15 cellular contexts compared by ENCODE assay signal in genomic region chr2:46390901-46391395, GRCh38.
DNase-seq lines count a peak whose midpoint lies in the region; ATAC-seq, FAIRE-seq and TF ChIP-seq lines count a peak whose summit lies in the region.
"Had no signal": no experiment of that assay in that cellular context is flagged by ENCODE, and none has a peak within 500 bp of the region (broad histone marks: within the 10 kb centered on the region; RNA-seq: fewer than 3 reads in every experiment).

No MANE protein-coding gene starts in this region.

- H3K79me2 ChIP-seq in H9 (ENCODE audit: insufficient read depth, low read length) (no peaks in the 10 kb centered on the region), trophoblast cell (ENCODE audit: control insufficient read depth, insufficient read depth, low read length, poor library complexity) (peaks cover 2% of the 10 kb centered on the region)

- H3K27ac Mint-ChIP-seq in H9 (no peak overlapping the region), endodermal cell (no peak overlapping the region)
- H3K27ac Mint-ChIP-seq in activated CD4-positive, alpha-beta memory T cell treated with anti-CD3 and anti-CD28 coated beads, Interleukin-2, amount 10 ng/mL, durations not matched to agents 7 days and 5 days, result no peak overlapping the region
- H3K27ac Mint-ChIP-seq: CD8-positive, alpha-beta memory T cell had no signal

- no peak for TF ChIP-seq RAD21 in A549 (conservative IDR thresholded peaks at IDR 0.05 in 1 of 2, IDR thresholded peaks at IDR 0.05 in 1 of 2)

- H3K18ac ChIP-seq in H9 (ENCODE audit: insufficient read length, low read depth, low read length), result no peak overlapping the region
- H3K18ac ChIP-seq in trophoblast cell (ENCODE audit: low read length), result no peak overlapping the region

- no peaks in the 10 kb centered on the region for H4K20me1 ChIP-seq in H9 (ENCODE audit: control insufficient read depth, insufficient read depth, insufficient read length)

- H3K36me3 ChIP-seq in endodermal cell (ENCODE audit: control insufficient read depth, insufficient read depth, low read length), result no peaks in the 10 kb centered on the region
- peaks cover 15 to 25% of the 10 kb centered on the region in 2 experiments for H3K36me3 ChIP-seq in trophoblast cell (ENCODE audit: control insufficient read depth in 1 of 2, insufficient read depth in 2 of 2, low read length in 2 of 2)
- no peaks in the 10 kb centered on the region for H3K36me3 ChIP-seq in H7 (replicated peaks; ENCODE audit: control insufficient read depth, insufficient read depth, low read length)

- no peak overlapping the region for H4K5ac ChIP-seq in H9 (ENCODE audit: insufficient read length, low read depth, low read length)

- H3K79me1 ChIP-seq in H9 (ENCODE audit: insufficient read depth, low read depth, low read length, poor library complexity, severe bottlenecking) (no peaks in the 10 kb centered on the region), trophoblast cell (ENCODE audit: low read length) (peaks cover 19% of the 10 kb centered on the region)

- H3T11ph ChIP-seq in H9 (ENCODE audit: low read length), result no peak overlapping the region

- ATAC-seq in A549, result no peak
- ATAC-seq: HCT116 had no signal

- no peak for FAIRE-seq in A549 (lab: Jason Lieb, UNC)
- FAIRE-seq: A204.1, GM12892 had no signal

- H3K4me3 Mint-ChIP-seq in H9 (no peak overlapping the region), endodermal cell (no peak overlapping the region)
- no peak overlapping the region for H3K4me3 Mint-ChIP-seq in activated CD4-positive, alpha-beta memory T cell treated with anti-CD3 and anti-CD28 coated beads, Interleukin-2, amount 10 ng/mL, durations not matched to agents 7 days and 5 days
- H3K4me3 Mint-ChIP-seq: CD8-positive, alpha-beta memory T cell had no signal

- no peak overlapping the region for H3K56ac ChIP-seq in H9 (ENCODE audit: insufficient read length, low read depth, low read length)

- H3K4me2 ChIP-seq in A549, result no peak overlapping the region
- no peak overlapping the region for H3K4me2 ChIP-seq in H9 (ENCODE audit: insufficient read depth, insufficient read length, low read length)
- H3K4me2 ChIP-seq in trophoblast cell (ENCODE audit: low read length), result no peak overlapping the region

- 92% methylated on average over 7 of the region's 7 CpGs for WGBS in A549 (ENCODE audit: missing lambda C conversion rate)
- WGBS in H9 (ENCODE audit: extremely low coverage, insufficient read length, low lambda C conversion rate), result no CpG with 5 or more reads among the region's 7 CpGs
- 93 to 100% methylated on average over 2 to 7 of the region's 7 CpGs for WGBS in endodermal cell (ENCODE audit: insufficient coverage in 1 of 2, insufficient read length in 1 of 2), 2 experiments
- WGBS in trophoblast cell (ENCODE audit: extremely low coverage, insufficient coverage, insufficient read length), result 100% methylated on average over 2 of the region's 7 CpGs

- H3K4me1 ChIP-seq in A549, result peaks cover 14% of the 10 kb centered on the region
- no peaks in the 10 kb centered on the region for H3K4me1 ChIP-seq in H9 (ENCODE audit: insufficient read depth, low read length)
- H3K4me1 ChIP-seq in endodermal cell (ENCODE audit: control insufficient read depth, insufficient read depth, low read length), result no peaks in the 10 kb centered on the region
- H3K4me1 ChIP-seq in trophoblast cell (ENCODE audit: control insufficient read depth in 1 of 2, insufficient read depth in 2 of 2, low read length in 2 of 2), result peaks cover 10 to 34% of the 10 kb centered on the region in 2 experiments
- H3K4me1 ChIP-seq: Caco-2 had no signal

- no peaks in the 10 kb centered on the region; the same call in none of the 2 replicates for H3K27me3 Mint-ChIP-seq in H9 (ENCODE audit: low read depth)
- H3K27me3 Mint-ChIP-seq in endodermal cell (ENCODE audit: insufficient read depth), result no peaks in the 10 kb centered on the region
- peaks cover 3% of the 10 kb centered on the region for H3K27me3 Mint-ChIP-seq in activated CD4-positive, alpha-beta memory T cell treated with anti-CD3 and anti-CD28 coated beads, Interleukin-2, amount 10 ng/mL, durations not matched to agents 7 days and 5 days

- no peak for DNase-seq in A549 (ENCODE audit: low read depth in 1 of 2, low spot score in 1 of 2)
- peak; percentile 17 for DNase-seq in H9
- DNase-seq in endodermal cell, result peak; percentile 73
- peak in 1 of 2 donors; percentile 51 for DNase-seq in trophoblast cell
- DNase-seq in OCI-M2 (lab: John Stamatoyannopoulos, UW; ENCODE audit: unreplicated experiment), result no peak
- DNase-seq in activated CD4-positive, alpha-beta memory T cell treated with anti-CD3 and anti-CD28 coated beads, Interleukin-2, amount 10 ng/mL, durations not matched to agents 7 days and 5 days, result no peak
- DNase-seq in H7, result no peak
- DNase-seq: Caco-2; CD8-positive, alpha-beta memory T cell; DND-41; GDM1; GOT3 had no signal

- H2BK12ac ChIP-seq in H9 (ENCODE audit: insufficient read length, low read depth, low read length) (no peak overlapping the region), trophoblast cell (ENCODE audit: low read length) (no peak overlapping the region)

- H2BK120ac ChIP-seq in H9 (ENCODE audit: low read depth, low read length, poor library complexity, severe bottlenecking) (no peak overlapping the region), trophoblast cell (ENCODE audit: insufficient read depth, low read length, poor library complexity) (no peak overlapping the region)

- H4K8ac ChIP-seq in H9 (replicated peaks; ENCODE audit: insufficient read length, low read depth, low read length), result no peak overlapping the region
- no peak overlapping the region for H4K8ac ChIP-seq in trophoblast cell (ENCODE audit: low read depth, low read length)

- no peak overlapping the region for H2BK15ac ChIP-seq in H9 (ENCODE audit: low read depth, low read length)

- H3K9me3 ChIP-seq in A549 (no peaks in the 10 kb centered on the region), H9 (ENCODE audit: control insufficient read depth, low read depth, low read length) (no peaks in the 10 kb centered on the region), endodermal cell (ENCODE audit: control insufficient read depth, low read length) (no peaks in the 10 kb centered on the region), trophoblast cell (ENCODE audit: insufficient read depth, low read depth, low read length) (no peaks in the 10 kb centered on the region)
- H3K9me3 ChIP-seq: Caco-2 had no signal

- TF ChIP-seq POLR2A in A549 (IDR thresholded peaks at IDR 0.05; ENCODE audit: low read length), result no peak

- H3K9ac ChIP-seq in H9 (ENCODE audit: extremely low read depth, insufficient read length, low read length) (no peak overlapping the region), endodermal cell (ENCODE audit: extremely low read depth, low read length, poor library complexity, severe bottlenecking) (no peak overlapping the region), trophoblast cell (ENCODE audit: low read length) (no peak overlapping the region)

- H3K4me1 Mint-ChIP-seq in H9 (peaks cover 0 to 3% of the 10 kb centered on the region in 2 experiments; a peak in 1 of 4 replicates), endodermal cell (peaks cover 3% of the 10 kb centered on the region)
- H3K4me1 Mint-ChIP-seq in activated CD4-positive, alpha-beta memory T cell treated with anti-CD3 and anti-CD28 coated beads, Interleukin-2, amount 10 ng/mL, durations not matched to agents 7 days and 5 days, result peaks cover 18% of the 10 kb centered on the region

- H3K27me3 ChIP-seq in H9 (ENCODE audit: insufficient read depth, low read length) (no peaks in the 10 kb centered on the region), endodermal cell (ENCODE audit: control insufficient read depth, insufficient read depth, low read length, poor library complexity, severe bottlenecking) (no peaks in the 10 kb centered on the region), trophoblast cell (ENCODE audit: insufficient read depth, low read length) (no peaks in the 10 kb centered on the region), H7 (ENCODE audit: control insufficient read depth, insufficient read depth, low read length) (no peaks in the 10 kb centered on the region)

- no peak overlapping the region for H3K27ac ChIP-seq in A549
- no peak overlapping the region for H3K27ac ChIP-seq in H9 (ENCODE audit: insufficient read length, low read depth, low read length)
- H3K27ac ChIP-seq in endodermal cell (ENCODE audit: low read depth, low read length), result no peak overlapping the region
- peak overlapping the region; percentile 1 for H3K27ac ChIP-seq in trophoblast cell (ENCODE audit: low read depth, low read length)

- H2AK5ac ChIP-seq in H9 (ENCODE audit: insufficient read length, low read length) (no peak overlapping the region), trophoblast cell (ENCODE audit: low read length) (no peak overlapping the region)

- H2BK5ac ChIP-seq in H9 (ENCODE audit: insufficient read length, low read length), result no peak overlapping the region
- no peak overlapping the region for H2BK5ac ChIP-seq in trophoblast cell (ENCODE audit: low read depth, low read length, poor library complexity)

- POLR2A ChIA-PET in A549 (lab: Yijun Ruan, JAX), result no interaction called here
- POLR2A ChIA-PET in activated CD4-positive, alpha-beta memory T cell treated with anti-CD3 and anti-CD28 coated beads, Interleukin-2, amount 10 ng/mL, durations not matched to agents 7 days and 5 days (lab: Charles Lee), result no interaction called here

- H3K4me3 ChIP-seq in A549, result no peak overlapping the region
- H3K4me3 ChIP-seq in endodermal cell (ENCODE audit: low read length), result no peak overlapping the region
- no peak overlapping the region for H3K4me3 ChIP-seq in trophoblast cell (ENCODE audit: low read depth, low read length)
- H3K4me3 ChIP-seq in H7 (ENCODE audit: insufficient read depth, low read depth, low read length), result no peak overlapping the region

- no peaks in the 10 kb centered on the region for H3K23me2 ChIP-seq in H9 (ENCODE audit: insufficient read length, low read depth, low read length, poor library complexity, severe bottlenecking)

- H3K9me3 Mint-ChIP-seq in H9 (no peaks in the 10 kb centered on the region), endodermal cell (no peaks in the 10 kb centered on the region)
- H3K9me3 Mint-ChIP-seq in activated CD4-positive, alpha-beta memory T cell treated with anti-CD3 and anti-CD28 coated beads, Interleukin-2, amount 10 ng/mL, durations not matched to agents 7 days and 5 days, result no peaks in the 10 kb centered on the region
- H3K9me3 Mint-ChIP-seq: CD8-positive, alpha-beta memory T cell had no signal

- no peak overlapping the region for H2BK20ac ChIP-seq in H9 (ENCODE audit: low read depth, low read length, poor library complexity, severe bottlenecking)

- TF ChIP-seq CTCF in A549 (IDR thresholded peaks at IDR 0.05) (no peak), H9 (conservative IDR thresholded peaks at IDR 0.05) (no peak), endodermal cell (conservative IDR thresholded peaks at IDR 0.05) (no peak)

- CTCF ChIA-PET in A549 (lab: Yijun Ruan, JAX), result interaction anchor here (0.6 to 0.7 kb wide), 2 partner anchors 20 to 73 kb away, joined by 3 read pairs; no protein-coding TSS in a partner anchor
- CTCF ChIA-PET in activated CD4-positive, alpha-beta memory T cell treated with anti-CD3 and anti-CD28 coated beads, Interleukin-2, amount 10 ng/mL, durations not matched to agents 7 days and 5 days (lab: Charles Lee), result no interaction called here

- H3K4ac ChIP-seq in H9 (ENCODE audit: low read depth, low read length) (no peak overlapping the region), trophoblast cell (ENCODE audit: low read depth, low read length) (no peak overlapping the region)

- TF ChIP-seq EP300 in A549 (IDR thresholded peaks at IDR 0.05), result no peak

- no peak overlapping the region for H2AFZ ChIP-seq in H9 (ENCODE audit: low read length)
- no peak overlapping the region for H2AFZ ChIP-seq in trophoblast cell (ENCODE audit: insufficient read depth, low read length, poor library complexity)

- no peaks in the 10 kb centered on the region for H3K36me3 Mint-ChIP-seq in H9 (ENCODE audit: insufficient read depth in 1 of 3, low read depth in 3 of 3)
- no peaks in the 10 kb centered on the region for H3K36me3 Mint-ChIP-seq in endodermal cell (ENCODE audit: low read depth)
- H3K36me3 Mint-ChIP-seq in activated CD4-positive, alpha-beta memory T cell treated with anti-CD3 and anti-CD28 coated beads, Interleukin-2, amount 10 ng/mL, durations not matched to agents 7 days and 5 days (ENCODE audit: low read depth), result peaks cover 4% of the 10 kb centered on the region

- H4K91ac ChIP-seq in H9 (ENCODE audit: insufficient read length, low read depth, low read length), result no peak overlapping the region
- peak overlapping the region; percentile 42 for H4K91ac ChIP-seq in trophoblast cell (ENCODE audit: low read depth, low read length)

- no peak overlapping the region for H3K14ac ChIP-seq in H9 (ENCODE audit: insufficient read depth, low read length)
- no peak overlapping the region for H3K14ac ChIP-seq in trophoblast cell (ENCODE audit: low read length)

- no peak overlapping the region for H4K12ac ChIP-seq in trophoblast cell (ENCODE audit: low read depth, low read length)

- H3K23ac ChIP-seq in H9 (ENCODE audit: insufficient read length, low read depth, low read length) (no peak overlapping the region), trophoblast cell (ENCODE audit: low read length) (no peak overlapping the region)

Comparison
In these comparisons a context has a peak if more than half of its experiments do, and no peak if none do; other contexts are left out.
1. DNase-seq: peak in H9 (single experiment) and endodermal cell (single experiment); none in A549 (0 of 2), OCI-M2 (single experiment), activated CD4-positive, alpha-beta memory T cell treated with anti-CD3 and anti-CD28 coated beads, Interleukin-2, amount 10 ng/mL, durations not matched to agents 7 days and 5 days (single experiment) and H7 (single experiment).